ENCODE assay signal across 15 cellular contexts in genomic region chr15:55248895-55249294, GRCh38.
"Had no signal": no experiment of that assay in that cellular context is flagged by ENCODE, and none has a peak within 500 bp of the region (broad histone marks: within the 10 kb centered on the region; RNA-seq: fewer than 3 reads in every experiment).

No MANE protein-coding gene starts in this region.

- H3K27me3 ChIP-seq: esophagus squamous epithelium, sigmoid colon, testis had no signal

- H3K9me3 Mint-ChIP-seq: nephron had no signal

- H3K4me3 ChIP-seq: esophagus squamous epithelium, lung, psoas muscle, sigmoid colon, testis had no signal

- H3K36me3 ChIP-seq: esophagus squamous epithelium had no signal

- H3K27me3 Mint-ChIP-seq: T-helper 17 cell had no signal

- ATAC-seq: psoas muscle; stimulated activated naive CD8-positive, alpha-beta T cell treated with anti-CD3 and anti-CD28 coated beads, Interleukin-15, Interleukin-2, amounts not matched to agents 100 U/mL and 50 U/mL, for 24 hours; T-helper 17 cell had no signal

- H3K27ac ChIP-seq: psoas muscle, sigmoid colon, testis had no signal

- H3K4me3 Mint-ChIP-seq: nephron, T-helper 17 cell had no signal

- DNase-seq: activated CD4-positive, CD25-positive, alpha-beta regulatory T cell; activated CD8-positive, alpha-beta memory T cell treated with anti-CD3 and anti-CD28 coated beads, Interleukin-2, amount 50 U/mL, for 48 hours; activated naive CD4-positive, alpha-beta T cell; aorta; esophagus squamous epithelium; foreskin fibroblast; glutamatergic neuron; psoas muscle; sigmoid colon; stimulated activated CD4-positive, alpha-beta T cell treated with anti-CD3 and anti-CD28 coated beads, Interleukin-12 subunit alpha, Interleukin-12 subunit beta, amount 100 ng/mL, for 4 hours; stimulated activated naive CD8-positive, alpha-beta T cell treated with anti-CD3 and anti-CD28 coated beads, Interleukin-15, Interleukin-2, amounts not matched to agents 100 U/mL and 50 U/mL, for 24 hours; T-helper 17 cell; testis had no signal

- H3K27ac Mint-ChIP-seq: nephron, T-helper 17 cell had no signal

- H3K4me1 ChIP-seq: psoas muscle, testis had no signal
